12 cellular contexts compared by ENCODE assay signal in genomic region chr14:99838555-99839193, GRCh38. TPM values are rescaled to one million over a fixed set of nuclear protein-coding genes. Genes with fewer than 3 reads are reported as not detected.
A peak's percentile ranks its signal among the peaks of the same experiment; 100 is the strongest.
DNase-seq lines count a peak whose midpoint lies in the region; ATAC-seq and TF ChIP-seq lines count a peak whose summit lies in the region.
"Had no signal": no experiment of that assay in that cellular context is flagged by ENCODE, and none has a peak within 500 bp of the region (broad histone marks: within the 10 kb centered on the region; RNA-seq: fewer than 3 reads in every experiment).

No MANE protein-coding gene starts in this region.

- no peak for TF ChIP-seq CTCF in AG10803 (conservative IDR thresholded peaks at IDR 0.05; ENCODE audit: low read length)
- TF ChIP-seq CTCF in body of pancreas (IDR thresholded peaks at IDR 0.05), result no peak
- TF ChIP-seq CTCF in left lung (IDR thresholded peaks at IDR 0.05), result no peak
- no peak for TF ChIP-seq CTCF in foreskin keratinocyte (conservative IDR thresholded peaks at IDR 0.05)

- DNase-seq in AG10803 (ENCODE audit: low read depth) (peak; percentile 79), body of pancreas (peak in 2 of 4 donors; percentile 21 to 49), left lung (peak in 1 of 2 donors; percentile 78), posterior vena cava (ENCODE audit: low spot score) (no peak), SKM-1 (lab: John Stamatoyannopoulos, UW; ENCODE audit: unreplicated experiment) (no peak), germinal center (ENCODE audit: low spot score) (no peak), foreskin keratinocyte (no peak)
- DNase-seq: aorta, GOT3, NCI-H146 had no signal

- H3K9ac ChIP-seq in HUES64 (ENCODE audit: low read depth, low read length), result 0 out of 2 replicates have a peak overlapping the region, but pooled peaks have one; percentile 6

- H3K36me3 ChIP-seq in HUES64 (ENCODE audit: insufficient read depth, low read length) (no peaks in the 10 kb centered on the region), body of pancreas (replicated peaks in 1 of 2; ENCODE audit: insufficient read depth in 1 of 2, low read depth in 2 of 2) (no peaks in the 10 kb centered on the region), left lung (no peaks in the 10 kb centered on the region)

- H3K27me3 ChIP-seq in HUES64 (ENCODE audit: insufficient read depth, low read length), result no peaks in the 10 kb centered on the region; the same call in 1 of the 2 replicates
- no peaks in the 10 kb centered on the region for H3K27me3 ChIP-seq in body of pancreas
- H3K27me3 ChIP-seq in left lung, result no peaks in the 10 kb centered on the region
- H3K27me3 ChIP-seq in foreskin keratinocyte, result peaks cover 94% of the 10 kb centered on the region

- H3K4me3 ChIP-seq in AG10803 (ENCODE audit: low read length) (no peak overlapping the region), HUES64 (ENCODE audit: low read length) (peak overlapping the region; percentile 22; the same call in 1 of the 2 replicates), body of pancreas (no peak overlapping the region), left lung (no peak overlapping the region)

- WGBS in HUES64, result 36% methylated on average over 16 of the region's 16 CpGs
- 12 to 13% methylated on average over 16 of the region's 16 CpGs for WGBS in body of pancreas, 2 donors

- H3K4me1 ChIP-seq in HUES64 (ENCODE audit: insufficient read depth, low read length) (peaks cover 59% of the 10 kb centered on the region), body of pancreas (peaks cover 13% of the 10 kb centered on the region), left lung (peaks cover 0 to 16% of the 10 kb centered on the region in 2 donors), foreskin keratinocyte (no peaks in the 10 kb centered on the region)

- ATAC-seq in body of pancreas (peak; percentile 68), left lung (peak; percentile 86), foreskin keratinocyte (no peak)
- ATAC-seq: stimulated activated effector memory CD8-positive, alpha-beta T cell treated with anti-CD3 and anti-CD28 coated beads, Interleukin-12 subunit alpha, Interleukin-12 subunit beta, amount 100 ng/mL, for 72 hours had no signal

- no peaks in the 10 kb centered on the region for H3K9me3 ChIP-seq in HUES64 (ENCODE audit: insufficient read depth, low read depth, low read length)
- no peaks in the 10 kb centered on the region for H3K9me3 ChIP-seq in body of pancreas
- no peaks in the 10 kb centered on the region for H3K9me3 ChIP-seq in left lung

- intact Hi-C loops in body of pancreas (cut with DNase I), result no loop called here
- intact Hi-C loops in left lung (cut with DNase I), result no loop called here
- intact Hi-C loops in posterior vena cava (cut with DNase I), result no loop called here

- no peak for TF ChIP-seq POLR2A in body of pancreas (IDR thresholded peaks at IDR 0.05)

- H3K27ac ChIP-seq in HUES64 (ENCODE audit: low read depth, low read length) (peak overlapping the region; percentile 61), body of pancreas (peak overlapping the region in 1 of 4 donors; percentile 38), left lung (no peak overlapping the region), foreskin keratinocyte (no peak overlapping the region)

RNA-seq across cellular contexts. Expression of gene EML1, which starts 45.5 kb away (rescaled TPM):
- 16.4 TPM for polyA plus RNA-seq in HUES64 (2013, experiment 1 of 2)
- 19.3 TPM for polyA plus RNA-seq in HUES64 (2013, experiment 2 of 2)
- total RNA-seq in body of pancreas (10 to 100 TPM; 23.6 to 34.6 TPM), left lung (10 to 100 TPM; 24.6 to 27.0 TPM), posterior vena cava (10 to 100 TPM; 83.1 to 92.6 TPM), foreskin keratinocyte (3.7 and 7.4 TPM in 2 replicates)
- 1.1 and 2.2 TPM in 2 replicates for polyA plus RNA-seq in foreskin keratinocyte
